Comparison of ENCODE assay signal across 21 cellular contexts in genomic region chr14:86346818-86347384, GRCh38.
DNase-seq lines count a peak whose midpoint lies in the region; ATAC-seq and TF ChIP-seq lines count a peak whose summit lies in the region.
"Had no signal": no experiment of that assay in that cellular context is flagged by ENCODE, and none has a peak within 500 bp of the region (broad histone marks: within the 10 kb centered on the region; RNA-seq: fewer than 3 reads in every experiment).

No MANE protein-coding gene starts in this region.

- no peaks in the 10 kb centered on the region for H3K36me3 Mint-ChIP-seq in stimulated activated naive CD8-positive, alpha-beta T cell treated with anti-CD3 and anti-CD28 coated beads, Interleukin-15, Interleukin-2, amounts not matched to agents 100 ng/mL and 50 ng/mL, for 24 hours (ENCODE audit: low read depth)
- H3K36me3 Mint-ChIP-seq in activated T-helper 17 cell treated with anti-CD3 and anti-CD28 coated beads, Interleukin-2, amount 50 U/mL, for 72 hours (ENCODE audit: low read depth) = no peaks in the 10 kb centered on the region
- H3K36me3 Mint-ChIP-seq: stimulated activated naive B cell treated with anti-CD40 and anti-IgM and Interleukin-4, amounts not matched to agents 10 μg/mL and 1 μg/mL and 100 μg/mL, for 72 hours had no signal

- no peaks in the 10 kb centered on the region for H3K79me2 ChIP-seq in KMS-11 (ENCODE audit: insufficient read depth, low read depth)
- no peaks in the 10 kb centered on the region for H3K79me2 ChIP-seq in OCI-LY7 (ENCODE audit: insufficient read depth, low read depth, low read length)

- CTCF ChIA-PET in OCI-LY7 (lab: Charles Lee; ENCODE audit: unreplicated experiment) = no interaction called here

- no peak overlapping the region for H2AFZ ChIP-seq in KMS-11 (ENCODE audit: low read depth)
- no peak overlapping the region for H2AFZ ChIP-seq in OCI-LY7 (ENCODE audit: low read length)

- intact Hi-C loops in OCI-LY7 (cut with micrococcal nuclease; ENCODE audit: unreplicated experiment) = no loop called here

- ATAC-seq in stimulated activated naive CD8-positive, alpha-beta T cell treated with anti-CD3 and anti-CD28 coated beads, Interleukin-15, Interleukin-2, amounts not matched to agents 100 U/mL and 50 U/mL, for 24 hours = no peak
- ATAC-seq in activated T-helper 17 cell treated with anti-CD3 and anti-CD28 coated beads, Interleukin-2, amount 50 U/mL, for 72 hours (replicated peaks) = peak; percentile 56
- no peak for ATAC-seq in HG03571 (IDR thresholded peaks at IDR 0.05; ENCODE audit: unreplicated experiment)
- ATAC-seq: activated CD4-positive, CD25-positive, alpha-beta regulatory T cell treated with anti-CD3 and anti-CD28 coated beads, Interleukin-2, amount 50 U/mL, for 24 hours; heart right ventricle; left ventricle myocardium superior; mucosa of descending colon; stimulated activated naive B cell treated with anti-CD40 and anti-IgM and Interleukin-4, amounts not matched to agents 10 μg/mL and 1 μg/mL and 100 μg/mL, for 72 hours had no signal

- DNase-seq in stimulated activated naive CD8-positive, alpha-beta T cell treated with anti-CD3 and anti-CD28 coated beads, Interleukin-15, Interleukin-2, amounts not matched to agents 100 U/mL and 50 U/mL, for 24 hours = no peak
- DNase-seq in NCI-H146 (lab: John Stamatoyannopoulos, UW) (no peak), OCI-LY7 (ENCODE audit: low spot score) (no peak)
- DNase-seq: activated effector memory CD4-positive, alpha-beta T cell treated with anti-CD3 and anti-CD28 coated beads, Interleukin-2, amount 50 U/mL, for 16 hours; Caco-2; dermis blood vessel endothelial cell; heart right ventricle; left ventricle myocardium superior; mucosa of descending colon; Peyer's patch; stimulated activated CD4-positive, alpha-beta T cell treated with anti-CD3 and anti-CD28 coated beads, Interleukin-1b, Interleukin-23, amount 100 ng/mL, for 48 hours; stimulated activated naive B cell treated with anti-CD40 and anti-IgM and Interleukin-4, amounts not matched to agents 10 μg/mL and 1 μg/mL and 100 μg/mL, for 72 hours; T1000; tibial artery had no signal

- no peaks in the 10 kb centered on the region for H3K9me3 ChIP-seq in OCI-LY7 (ENCODE audit: low read length)
- H3K9me3 ChIP-seq: Caco-2, Peyer's patch, prostate gland, SJSA1, tibial artery had no signal

- H4K20me1 ChIP-seq in KMS-11 (ENCODE audit: insufficient read depth) (no peaks in the 10 kb centered on the region), OCI-LY7 (ENCODE audit: insufficient read depth, low read length) (no peaks in the 10 kb centered on the region)

- H3K9me2 ChIP-seq in OCI-LY7 (ENCODE audit: insufficient read depth, low read length) = no peaks in the 10 kb centered on the region

- no peaks in the 10 kb centered on the region for H3K36me3 ChIP-seq in KMS-11 (ENCODE audit: insufficient read depth)
- H3K36me3 ChIP-seq in OCI-LY7 (ENCODE audit: insufficient read depth, low read length) = no peaks in the 10 kb centered on the region
- H3K36me3 ChIP-seq: heart right ventricle, Peyer's patch, prostate gland, SJSA1, tibial artery had no signal

- H3K4me1 ChIP-seq in KMS-11 (ENCODE audit: low read depth, poor library complexity, severe bottlenecking) (peaks cover 29% of the 10 kb centered on the region), OCI-LY7 (ENCODE audit: insufficient read depth, low read length, poor library complexity, severe bottlenecking) (no peaks in the 10 kb centered on the region)
- H3K4me1 ChIP-seq: Caco-2, heart right ventricle, Peyer's patch, prostate gland, SJSA1, tibial artery had no signal

- H3K9ac ChIP-seq in KMS-11 = no peak overlapping the region

- H3K27ac ChIP-seq in KMS-11 (peak overlapping the region; percentile 45; the same call in 1 of the 2 replicates), OCI-LY7 (ENCODE audit: low read depth, low read length, poor library complexity, severe bottlenecking) (no peak overlapping the region)
- H3K27ac ChIP-seq: heart right ventricle, Peyer's patch, prostate gland, SJSA1, tibial artery had no signal

- H3K4me3 ChIP-seq in KMS-11 (IDR thresholded peaks at IDR 0.05; ENCODE audit: insufficient read depth, low read depth, low read length) (no peak overlapping the region), OCI-LY7 (ENCODE audit: low read depth, low read length, poor library complexity, severe bottlenecking) (no peak overlapping the region)
- H3K4me3 ChIP-seq: mucosa of descending colon, Peyer's patch, prostate gland, SJSA1, tibial artery had no signal

- no TSS peak for BruUV-seq in OCI-LY7 (replicated peaks; lab: Mats Ljungman, UMichigan)

- H3K27ac Mint-ChIP-seq in stimulated activated naive CD8-positive, alpha-beta T cell treated with anti-CD3 and anti-CD28 coated beads, Interleukin-15, Interleukin-2, amounts not matched to agents 100 ng/mL and 50 ng/mL, for 24 hours = no peak overlapping the region
- peak overlapping the region; percentile 35 for H3K27ac Mint-ChIP-seq in activated T-helper 17 cell treated with anti-CD3 and anti-CD28 coated beads, Interleukin-2, amount 50 U/mL, for 72 hours
- H3K27ac Mint-ChIP-seq: stimulated activated naive B cell treated with anti-CD40 and anti-IgM and Interleukin-4, amounts not matched to agents 10 μg/mL and 1 μg/mL and 100 μg/mL, for 72 hours had no signal

- H3K9me3 Mint-ChIP-seq in stimulated activated naive CD8-positive, alpha-beta T cell treated with anti-CD3 and anti-CD28 coated beads, Interleukin-15, Interleukin-2, amounts not matched to agents 100 ng/mL and 50 ng/mL, for 24 hours = peaks cover under 1% of the 10 kb centered on the region
- peaks cover 8% of the 10 kb centered on the region for H3K9me3 Mint-ChIP-seq in activated T-helper 17 cell treated with anti-CD3 and anti-CD28 coated beads, Interleukin-2, amount 50 U/mL, for 72 hours

- H3K27me3 Mint-ChIP-seq in stimulated activated naive CD8-positive, alpha-beta T cell treated with anti-CD3 and anti-CD28 coated beads, Interleukin-15, Interleukin-2, amounts not matched to agents 100 ng/mL and 50 ng/mL, for 24 hours = no peaks in the 10 kb centered on the region
- no peaks in the 10 kb centered on the region for H3K27me3 Mint-ChIP-seq in activated T-helper 17 cell treated with anti-CD3 and anti-CD28 coated beads, Interleukin-2, amount 50 U/mL, for 72 hours
- H3K27me3 Mint-ChIP-seq: stimulated activated naive B cell treated with anti-CD40 and anti-IgM and Interleukin-4, amounts not matched to agents 10 μg/mL and 1 μg/mL and 100 μg/mL, for 72 hours had no signal

- TF ChIP-seq CTCF in KMS-11 (conservative IDR thresholded peaks at IDR 0.05; ENCODE audit: low read depth, low read length) = no peak
- TF ChIP-seq CTCF in OCI-LY7 (conservative IDR thresholded peaks at IDR 0.05; ENCODE audit: low read length) = no peak

- POLR2A ChIA-PET in OCI-LY7 (lab: Charles Lee) = no interaction called here

- H3K27me3 ChIP-seq in KMS-11 (ENCODE audit: insufficient read depth, low read depth) = no peaks in the 10 kb centered on the region
- H3K27me3 ChIP-seq: heart right ventricle, Peyer's patch, SJSA1, tibial artery had no signal

- peak overlapping the region; percentile 9 for H3K4me3 Mint-ChIP-seq in stimulated activated naive CD8-positive, alpha-beta T cell treated with anti-CD3 and anti-CD28 coated beads, Interleukin-15, Interleukin-2, amounts not matched to agents 100 ng/mL and 50 ng/mL, for 24 hours
- H3K4me3 Mint-ChIP-seq in activated T-helper 17 cell treated with anti-CD3 and anti-CD28 coated beads, Interleukin-2, amount 50 U/mL, for 72 hours = peak overlapping the region; percentile 46
- H3K4me3 Mint-ChIP-seq: stimulated activated naive B cell treated with anti-CD40 and anti-IgM and Interleukin-4, amounts not matched to agents 10 μg/mL and 1 μg/mL and 100 μg/mL, for 72 hours had no signal

- H3K4me2 ChIP-seq in KMS-11 (peak overlapping the region; percentile 66), OCI-LY7 (ENCODE audit: low read length) (no peak overlapping the region)

- H3K4me1 Mint-ChIP-seq in stimulated activated naive CD8-positive, alpha-beta T cell treated with anti-CD3 and anti-CD28 coated beads, Interleukin-15, Interleukin-2, amounts not matched to agents 100 ng/mL and 50 ng/mL, for 24 hours (ENCODE audit: low read depth) = peaks cover 9% of the 10 kb centered on the region
- peaks cover 5% of the 10 kb centered on the region for H3K4me1 Mint-ChIP-seq in activated T-helper 17 cell treated with anti-CD3 and anti-CD28 coated beads, Interleukin-2, amount 50 U/mL, for 72 hours
